20 cellular contexts compared by ENCODE assay signal in genomic region chr5:104937591-104937990, GRCh38.
DNase-seq lines count a peak whose midpoint lies in the region; ATAC-seq, FAIRE-seq and TF ChIP-seq lines count a peak whose summit lies in the region.
"Had no signal": no experiment of that assay in that cellular context is flagged by ENCODE, and none has a peak within 500 bp of the region (broad histone marks: within the 10 kb centered on the region; RNA-seq: fewer than 3 reads in every experiment).

No MANE protein-coding gene starts in this region.

- H3K36me3 ChIP-seq in adipocyte (ENCODE audit: control insufficient read depth, insufficient read depth, low read length, severe bottlenecking) (no peaks in the 10 kb centered on the region), parathyroid adenoma (ENCODE audit: control insufficient read depth, insufficient read depth, low read length) (no peaks in the 10 kb centered on the region), MG63 (no peaks in the 10 kb centered on the region)
- H3K36me3 ChIP-seq: HAP-1 had no signal

- DNase-seq in D721Med (ENCODE audit: insufficient read length, low spot score) (no peak), adipocyte (ENCODE audit: low read depth) (peak; percentile 59), dedifferentiated amniotic fluid mesenchymal stem cell (ENCODE audit: extremely low spot score) (peak; percentile 17), MG63 (no peak), type B pancreatic cell (ENCODE audit: extremely low spot score, unreplicated experiment) (no peak)
- DNase-seq: 8988T; C1 segment of cervical spinal cord; Calu3; CD4-positive, alpha-beta memory T cell; COR-L47; DMS153; DND-41; GOT3 had no signal

- FAIRE-seq in D721Med (lab: Jason Lieb, UNC): peak; percentile 25
- FAIRE-seq: A549, GM12892, H54 had no signal

- H2AFZ ChIP-seq in parathyroid adenoma: peak overlapping the region; percentile 36

- ATAC-seq in HG02884 (IDR thresholded peaks at IDR 0.05; ENCODE audit: unreplicated experiment) (no peak), HG03135 (IDR thresholded peaks at IDR 0.05; ENCODE audit: unreplicated experiment) (no peak)
- ATAC-seq: A549 had no signal

- H3K9me3 Mint-ChIP-seq in type B pancreatic cell: no peaks in the 10 kb centered on the region

- no peak overlapping the region for H3K27ac Mint-ChIP-seq in type B pancreatic cell

- no peaks in the 10 kb centered on the region for H3K27me3 Mint-ChIP-seq in type B pancreatic cell
- H3K27me3 Mint-ChIP-seq: CD4-positive, alpha-beta memory T cell had no signal

- no peak overlapping the region for H3K4me3 ChIP-seq in adipocyte (ENCODE audit: low read length)
- H3K4me3 ChIP-seq in parathyroid adenoma (ENCODE audit: low read depth, low read length): no peak overlapping the region
- H3K4me3 ChIP-seq in MG63: no peak overlapping the region
- H3K4me3 ChIP-seq: A549, HAP-1 had no signal

- no peak overlapping the region for H3K27ac ChIP-seq in parathyroid adenoma
- H3K27ac ChIP-seq: A549 had no signal

- no peak overlapping the region for H3K4me2 ChIP-seq in parathyroid adenoma (ENCODE audit: low read length)
- H3K4me2 ChIP-seq: A549 had no signal

- no peaks in the 10 kb centered on the region for H3K27me3 ChIP-seq in adipocyte (replicated peaks; ENCODE audit: control insufficient read depth, insufficient read depth, low read length)
- H3K27me3 ChIP-seq in parathyroid adenoma (ENCODE audit: control insufficient read depth, insufficient read depth, low read length): no peaks in the 10 kb centered on the region
- H3K27me3 ChIP-seq in MG63: no peaks in the 10 kb centered on the region

- no peak overlapping the region for H3K4me3 Mint-ChIP-seq in type B pancreatic cell
- H3K4me3 Mint-ChIP-seq: CD4-positive, alpha-beta memory T cell had no signal

- H3K4me1 ChIP-seq in adipocyte (ENCODE audit: control insufficient read depth, insufficient read depth, low read length) (no peaks in the 10 kb centered on the region), parathyroid adenoma (no peaks in the 10 kb centered on the region)
- H3K4me1 ChIP-seq: A549 had no signal

- H3K9ac ChIP-seq in adipocyte (ENCODE audit: low read length): no peak overlapping the region
- H3K9ac ChIP-seq in parathyroid adenoma: no peak overlapping the region

- no peaks in the 10 kb centered on the region for H3K79me2 ChIP-seq in parathyroid adenoma

- H3K4me1 Mint-ChIP-seq in type B pancreatic cell (ENCODE audit: unreplicated experiment): peaks cover 2% of the 10 kb centered on the region
- H3K4me1 Mint-ChIP-seq: CD4-positive, alpha-beta memory T cell had no signal

- H3K9me3 ChIP-seq in adipocyte (ENCODE audit: control insufficient read depth, low read length): no peaks in the 10 kb centered on the region
- H3K9me3 ChIP-seq in parathyroid adenoma (ENCODE audit: control insufficient read depth, low read length): no peaks in the 10 kb centered on the region
- no peaks in the 10 kb centered on the region for H3K9me3 ChIP-seq in MG63
- H3K9me3 ChIP-seq: A549, HAP-1 had no signal

- H3K36me3 Mint-ChIP-seq in type B pancreatic cell: no peaks in the 10 kb centered on the region
- H3K36me3 Mint-ChIP-seq: CD4-positive, alpha-beta memory T cell had no signal

- no peak for TF ChIP-seq CTCF in D721Med (IDR thresholded peaks at IDR 0.05; ENCODE audit: insufficient read depth, missing control alignments)
- no peak for TF ChIP-seq CTCF in parathyroid adenoma (IDR thresholded peaks at IDR 0.05)
- TF ChIP-seq CTCF in type B pancreatic cell (conservative IDR thresholded peaks at IDR 0.05): no peak

Comparison
In these comparisons a context has a peak if more than half of its experiments do, and no peak if none do; other contexts are left out.
1. DNase-seq: peak in adipocyte (single experiment) and dedifferentiated amniotic fluid mesenchymal stem cell (single experiment); none in D721Med (single experiment), MG63 (single experiment) and type B pancreatic cell (single experiment).